In the genomic region with DNA sequence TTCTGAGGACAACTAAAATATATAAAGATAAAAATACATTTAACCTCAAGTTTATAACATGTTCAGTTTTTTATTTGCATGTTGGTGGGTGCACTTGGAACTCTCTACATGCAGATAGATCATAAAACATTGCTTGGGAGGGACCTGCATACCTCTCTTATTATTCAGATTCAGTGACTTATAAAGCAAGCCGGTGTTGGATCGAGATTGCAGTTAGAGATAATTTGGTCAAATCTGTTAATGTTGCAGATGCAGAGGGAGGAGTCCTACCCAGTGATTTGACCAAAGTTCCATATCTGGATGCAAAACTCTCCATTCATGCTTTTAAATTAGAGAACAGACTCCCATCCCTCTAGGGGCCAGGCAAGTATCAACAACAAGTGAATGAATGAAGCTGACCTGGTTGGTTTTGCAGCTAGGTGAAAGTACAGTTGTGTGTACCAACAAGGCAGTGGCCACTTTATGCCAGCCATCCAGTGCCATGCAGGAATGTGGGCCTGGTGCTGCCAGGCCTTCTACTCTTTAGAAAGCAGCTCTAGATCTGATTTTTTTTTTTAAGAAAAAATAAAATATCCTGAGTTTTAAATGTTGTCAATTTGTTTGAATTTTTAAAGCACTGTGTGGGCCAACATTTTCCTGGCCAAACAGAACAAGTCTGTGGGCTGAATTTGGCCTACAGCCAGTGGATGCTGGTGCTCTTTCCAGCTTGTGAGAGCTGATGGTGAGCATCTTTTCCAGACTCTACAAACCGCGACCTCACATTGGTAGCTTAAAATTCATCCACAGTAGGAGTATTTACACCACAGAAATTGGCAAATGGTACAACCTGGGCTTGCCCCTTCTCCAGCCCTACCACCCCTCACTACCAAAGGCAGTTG, we compare ENCODE assay signal across 1 cellular context.
TF ChIP-seq lines count a peak whose summit lies in the region.

No MANE protein-coding gene starts in this region.

TF ChIP-seq in SK-N-SH, 30 proteins besides CTCF, POLR2A, EP300 and RAD21 (continued from another document):
- TF ChIP-seq FOSL2 (IDR thresholded peaks at IDR 0.05; ENCODE audit: borderline replicate concordance, low read depth) (peak; percentile 77), NFIC (IDR thresholded peaks at IDR 0.05; ENCODE audit: borderline replicate concordance) (peak; percentile 47), JUND (IDR thresholded peaks at IDR 0.05) (peak; percentile 60), SMC3 (IDR thresholded peaks at IDR 0.05; ENCODE audit: low read depth, low read length) (no peak), FOXM1 (IDR thresholded peaks at IDR 0.05; ENCODE audit: low read depth) (0 out of 2 replicates have a peak, but pooled peaks have one; percentile 38), USF1 (IDR thresholded peaks at IDR 0.05; ENCODE audit: borderline replicate concordance, low read depth) (no peak)
- TF ChIP-seq, protein P1, sequence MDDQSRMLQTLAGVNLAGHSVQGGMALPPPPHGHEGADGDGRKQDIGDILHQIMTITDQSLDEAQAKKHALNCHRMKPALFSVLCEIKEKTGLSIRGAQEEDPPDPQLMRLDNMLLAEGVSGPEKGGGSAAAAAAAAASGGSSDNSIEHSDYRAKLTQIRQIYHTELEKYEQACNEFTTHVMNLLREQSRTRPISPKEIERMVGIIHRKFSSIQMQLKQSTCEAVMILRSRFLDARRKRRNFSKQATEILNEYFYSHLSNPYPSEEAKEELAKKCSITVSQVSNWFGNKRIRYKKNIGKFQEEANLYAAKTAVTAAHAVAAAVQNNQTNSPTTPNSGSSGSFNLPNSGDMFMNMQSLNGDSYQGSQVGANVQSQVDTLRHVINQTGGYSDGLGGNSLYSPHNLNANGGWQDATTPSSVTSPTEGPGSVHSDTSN (IDR thresholded peaks at IDR 0.05) = peak; percentile 55; the same call in 1 of the 2 replicates
- TF ChIP-seq, protein P2, sequence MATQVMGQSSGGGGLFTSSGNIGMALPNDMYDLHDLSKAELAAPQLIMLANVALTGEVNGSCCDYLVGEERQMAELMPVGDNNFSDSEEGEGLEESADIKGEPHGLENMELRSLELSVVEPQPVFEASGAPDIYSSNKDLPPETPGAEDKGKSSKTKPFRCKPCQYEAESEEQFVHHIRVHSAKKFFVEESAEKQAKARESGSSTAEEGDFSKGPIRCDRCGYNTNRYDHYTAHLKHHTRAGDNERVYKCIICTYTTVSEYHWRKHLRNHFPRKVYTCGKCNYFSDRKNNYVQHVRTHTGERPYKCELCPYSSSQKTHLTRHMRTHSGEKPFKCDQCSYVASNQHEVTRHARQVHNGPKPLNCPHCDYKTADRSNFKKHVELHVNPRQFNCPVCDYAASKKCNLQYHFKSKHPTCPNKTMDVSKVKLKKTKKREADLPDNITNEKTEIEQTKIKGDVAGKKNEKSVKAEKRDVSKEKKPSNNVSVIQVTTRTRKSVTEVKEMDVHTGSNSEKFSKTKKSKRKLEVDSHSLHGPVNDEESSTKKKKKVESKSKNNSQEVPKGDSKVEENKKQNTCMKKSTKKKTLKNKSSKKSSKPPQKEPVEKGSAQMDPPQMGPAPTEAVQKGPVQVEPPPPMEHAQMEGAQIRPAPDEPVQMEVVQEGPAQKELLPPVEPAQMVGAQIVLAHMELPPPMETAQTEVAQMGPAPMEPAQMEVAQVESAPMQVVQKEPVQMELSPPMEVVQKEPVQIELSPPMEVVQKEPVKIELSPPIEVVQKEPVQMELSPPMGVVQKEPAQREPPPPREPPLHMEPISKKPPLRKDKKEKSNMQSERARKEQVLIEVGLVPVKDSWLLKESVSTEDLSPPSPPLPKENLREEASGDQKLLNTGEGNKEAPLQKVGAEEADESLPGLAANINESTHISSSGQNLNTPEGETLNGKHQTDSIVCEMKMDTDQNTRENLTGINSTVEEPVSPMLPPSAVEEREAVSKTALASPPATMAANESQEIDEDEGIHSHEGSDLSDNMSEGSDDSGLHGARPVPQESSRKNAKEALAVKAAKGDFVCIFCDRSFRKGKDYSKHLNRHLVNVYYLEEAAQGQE (IDR thresholded peaks at IDR 0.05; ENCODE audit: low read depth, low read length) = no peak
